In the genomic region with DNA sequence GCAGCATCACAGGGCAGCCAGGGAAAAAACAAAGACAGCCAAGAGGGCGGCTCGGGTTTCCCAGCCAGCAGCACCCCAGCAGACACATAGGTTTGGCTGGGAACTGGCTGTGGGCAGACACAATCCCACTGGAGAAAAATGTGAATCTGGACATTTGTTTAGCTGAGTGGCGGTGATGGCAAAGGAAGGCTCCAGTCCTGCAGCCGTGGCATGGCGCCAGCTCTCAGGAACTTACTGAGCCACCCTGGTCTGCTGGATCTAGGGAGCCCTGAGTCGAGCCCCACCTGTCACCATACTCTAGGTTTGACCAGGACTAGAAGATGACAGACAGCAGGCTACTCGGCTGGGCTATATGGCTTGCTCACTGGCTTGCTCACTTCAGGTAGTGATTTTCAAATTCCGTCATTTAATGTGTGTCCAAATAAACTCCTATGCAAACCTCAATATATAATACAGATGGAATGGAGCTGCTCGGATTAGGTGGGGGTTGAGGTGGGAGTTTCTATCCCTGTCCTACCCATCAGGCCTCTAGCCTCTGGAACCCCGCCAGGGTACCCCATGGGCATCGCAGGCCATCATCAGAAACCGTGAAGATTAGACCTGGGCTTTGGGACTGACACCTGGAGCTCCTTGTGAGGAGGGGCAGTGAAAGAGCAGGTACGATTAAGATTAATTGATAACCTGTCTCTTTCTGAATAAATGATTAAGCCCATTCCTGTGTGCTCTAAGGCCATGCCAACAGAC, we compare ENCODE assay signal across 20 cellular contexts. TPM values are rescaled to one million over a fixed set of nuclear protein-coding genes. Genes with fewer than 3 reads are reported as not detected.
A peak's percentile ranks its signal among the peaks of the same experiment; 100 is the strongest.
DNase-seq lines count a peak whose midpoint lies in the region; ATAC-seq and TF ChIP-seq lines count a peak whose summit lies in the region.
"Had no signal": no experiment of that assay in that cellular context is flagged by ENCODE, and none has a peak within 500 bp of the region (broad histone marks: within the 10 kb centered on the region; RNA-seq: fewer than 3 reads in every experiment).

No MANE protein-coding gene starts in this region.

- no peaks in the 10 kb centered on the region for H3K36me3 Mint-ChIP-seq in endodermal cell (ENCODE audit: low read depth)

- H3K4me2 ChIP-seq in trophoblast cell (ENCODE audit: low read length) = no peak overlapping the region
- H3K4me2 ChIP-seq: BLaER1, smooth muscle cell had no signal

- no peaks in the 10 kb centered on the region for H3K4me1 ChIP-seq in endodermal cell (ENCODE audit: control insufficient read depth, insufficient read depth, low read length)
- H3K4me1 ChIP-seq in trophoblast cell (ENCODE audit: control insufficient read depth in 1 of 2, insufficient read depth in 2 of 2, low read length in 2 of 2) = peaks cover 4 to 10% of the 10 kb centered on the region in 2 experiments
- H3K4me1 ChIP-seq: BLaER1 had no signal

- DNase-seq in NCI-H1417 (lab: John Stamatoyannopoulos, UW) = peak in 2 of 3 experiments; percentile 11 to 25
- no peak for DNase-seq in NCI-H1417 treated with DMSO at 0.1 percent for 48 hours (lab: John Stamatoyannopoulos, UW)
- DNase-seq in NCI-H2029 treated with DMSO at 0.1 percent for 48 hours (lab: John Stamatoyannopoulos, UW) = peak; percentile 62
- DNase-seq in endodermal cell = peak; percentile 35
- peak; percentile 62 for DNase-seq in sciatic nerve (ENCODE audit: low spot score)
- no peak for DNase-seq in stimulated activated naive CD8-positive, alpha-beta T cell treated with anti-CD3 and anti-CD28 coated beads, Interleukin-15, amount 100 ng/mL, for 72 hours
- no peak for DNase-seq in trophoblast cell
- DNase-seq in DMS114 treated with DMSO at 0.1 percent for 48 hours (lab: John Stamatoyannopoulos, UW; ENCODE audit: unreplicated experiment) = no peak
- DNase-seq: activated CD4-positive, alpha-beta T cell treated with anti-CD3 and anti-CD28 coated beads for 1 hour; activated effector memory CD4-positive, alpha-beta T cell treated with anti-CD3 and anti-CD28 coated beads, Interleukin-2, amount 50 U/mL, for 16 hours; amygdala; DMS53; HCEC 1CT; T1000 had no signal

- intact Hi-C loops in sciatic nerve (cut with DNase I) = no loop called here

- no peak overlapping the region for H3K18ac ChIP-seq in trophoblast cell (ENCODE audit: low read length)

- no peak overlapping the region for H3K27ac ChIP-seq in endodermal cell (ENCODE audit: low read depth, low read length)
- no peak overlapping the region for H3K27ac ChIP-seq in trophoblast cell (ENCODE audit: low read depth, low read length)
- H3K27ac ChIP-seq: BLaER1, parathyroid adenoma, tibial nerve had no signal

- H2AFZ ChIP-seq in trophoblast cell (ENCODE audit: insufficient read depth, low read length, poor library complexity) = no peak overlapping the region
- H2AFZ ChIP-seq: parathyroid adenoma had no signal

- no peaks in the 10 kb centered on the region for H3K9me3 Mint-ChIP-seq in endodermal cell
- no peaks in the 10 kb centered on the region for H3K9me3 Mint-ChIP-seq in stimulated activated naive CD8-positive, alpha-beta T cell treated with anti-CD3 and anti-CD28 coated beads, Interleukin-15, amount 100 ng/mL, for 72 hours

- no peak overlapping the region for H2BK5ac ChIP-seq in trophoblast cell (ENCODE audit: low read depth, low read length, poor library complexity)

- no peak overlapping the region for H4K91ac ChIP-seq in trophoblast cell (ENCODE audit: low read depth, low read length)

- no peak overlapping the region for H2BK12ac ChIP-seq in trophoblast cell (ENCODE audit: low read length)

- H3K27ac Mint-ChIP-seq in endodermal cell = no peak overlapping the region
- H3K27ac Mint-ChIP-seq in stimulated activated naive CD8-positive, alpha-beta T cell treated with anti-CD3 and anti-CD28 coated beads, Interleukin-15, amount 100 ng/mL, for 72 hours = no peak overlapping the region

- H3K4ac ChIP-seq in trophoblast cell (ENCODE audit: low read depth, low read length) = no peak overlapping the region

- H4K8ac ChIP-seq in trophoblast cell (ENCODE audit: low read depth, low read length) = no peak overlapping the region

- no peak overlapping the region for H4K12ac ChIP-seq in trophoblast cell (ENCODE audit: low read depth, low read length)

- H3K27me3 ChIP-seq in endodermal cell (ENCODE audit: control insufficient read depth, insufficient read depth, low read length, poor library complexity, severe bottlenecking) (no peaks in the 10 kb centered on the region), trophoblast cell (ENCODE audit: insufficient read depth, low read length) (no peaks in the 10 kb centered on the region)
- H3K27me3 ChIP-seq: BLaER1, left lung, tibial nerve had no signal

- H2AK5ac ChIP-seq in trophoblast cell (ENCODE audit: low read length) = no peak overlapping the region

- H3K9me3 ChIP-seq in endodermal cell (ENCODE audit: control insufficient read depth, low read length) (no peaks in the 10 kb centered on the region), trophoblast cell (ENCODE audit: insufficient read depth, low read depth, low read length) (no peaks in the 10 kb centered on the region)
- H3K9me3 ChIP-seq: BLaER1, left lung, tibial nerve had no signal

- H3K23ac ChIP-seq in trophoblast cell (ENCODE audit: low read length) = no peak overlapping the region

- H3K4me3 ChIP-seq in endodermal cell (ENCODE audit: low read length) (no peak overlapping the region), trophoblast cell (ENCODE audit: low read depth, low read length) (no peak overlapping the region)
- H3K4me3 ChIP-seq: BLaER1, left lung, smooth muscle cell, tibial nerve had no signal

- H3K4me1 Mint-ChIP-seq in endodermal cell = peaks cover 6% of the 10 kb centered on the region
- H3K4me1 Mint-ChIP-seq in stimulated activated naive CD8-positive, alpha-beta T cell treated with anti-CD3 and anti-CD28 coated beads, Interleukin-15, amount 100 ng/mL, for 72 hours = no peaks in the 10 kb centered on the region

- no peaks in the 10 kb centered on the region for H3K79me2 ChIP-seq in trophoblast cell (ENCODE audit: control insufficient read depth, insufficient read depth, low read length, poor library complexity)

- H3K14ac ChIP-seq in trophoblast cell (ENCODE audit: low read length) = no peak overlapping the region

- H2BK120ac ChIP-seq in trophoblast cell (ENCODE audit: insufficient read depth, low read length, poor library complexity) = no peak overlapping the region

- H3K9ac ChIP-seq in endodermal cell (ENCODE audit: extremely low read depth, low read length, poor library complexity, severe bottlenecking) (no peak overlapping the region), trophoblast cell (ENCODE audit: low read length) (no peak overlapping the region)
- H3K9ac ChIP-seq: BLaER1, parathyroid adenoma had no signal

- no peaks in the 10 kb centered on the region for H3K79me1 ChIP-seq in trophoblast cell (ENCODE audit: low read length)

- 90 to 94% methylated on average over 10 to 13 of the region's 13 CpGs for WGBS in endodermal cell (ENCODE audit: insufficient coverage in 1 of 2, insufficient read length in 1 of 2), 2 experiments
- no CpG with 5 or more reads among the region's 13 CpGs for WGBS in trophoblast cell (ENCODE audit: extremely low coverage, insufficient coverage, insufficient read length)

- no peak for ATAC-seq in sciatic nerve
- ATAC-seq in stimulated activated naive CD8-positive, alpha-beta T cell treated with anti-CD3 and anti-CD28 coated beads, Interleukin-15, amount 100 ng/mL, for 72 hours = no peak

- no peak for TF ChIP-seq CTCF in endodermal cell (conservative IDR thresholded peaks at IDR 0.05)

- no peaks in the 10 kb centered on the region for H3K36me3 ChIP-seq in endodermal cell (ENCODE audit: control insufficient read depth, insufficient read depth, low read length)
- no peaks in the 10 kb centered on the region for H3K36me3 ChIP-seq in trophoblast cell (ENCODE audit: control insufficient read depth in 1 of 2, insufficient read depth in 2 of 2, low read length in 2 of 2)
- H3K36me3 ChIP-seq: BLaER1, left lung, tibial nerve had no signal

- peaks cover 9% of the 10 kb centered on the region for H3K27me3 Mint-ChIP-seq in endodermal cell (ENCODE audit: insufficient read depth)
- peaks cover 10% of the 10 kb centered on the region for H3K27me3 Mint-ChIP-seq in stimulated activated naive CD8-positive, alpha-beta T cell treated with anti-CD3 and anti-CD28 coated beads, Interleukin-15, amount 100 ng/mL, for 72 hours

- H3K4me3 Mint-ChIP-seq in endodermal cell = no peak overlapping the region
- H3K4me3 Mint-ChIP-seq in stimulated activated naive CD8-positive, alpha-beta T cell treated with anti-CD3 and anti-CD28 coated beads, Interleukin-15, amount 100 ng/mL, for 72 hours = no peak overlapping the region

RNA-seq across cellular contexts. Expression of a gene that starts 42.6 kb away (rescaled TPM):
- total RNA-seq in endodermal cell = 1 to 10 TPM; 5.1 to 9.9 TPM
- polyA plus RNA-seq in endodermal cell (2013, experiment 1 of 2) = 5.9 TPM
- polyA plus RNA-seq in endodermal cell (2013, experiment 2 of 2) = 6.6 TPM
- total RNA-seq in sciatic nerve = 19.0 TPM
- polyA plus RNA-seq in trophoblast cell (2013) = 1.5 TPM in 2 replicates
- total RNA-seq: OCI-LY7 had no signal

Comparison
In these comparisons a context has a peak if more than half of its experiments do, and no peak if none do; other contexts are left out.
1. DNase-seq: peak in NCI-H1417 (2 of 3), NCI-H2029 treated with DMSO at 0.1 percent for 48 hours (single experiment), endodermal cell (single experiment) and sciatic nerve (single experiment); none in NCI-H1417 treated with DMSO at 0.1 percent for 48 hours (single experiment), stimulated activated naive CD8-positive, alpha-beta T cell treated with anti-CD3 and anti-CD28 coated beads, Interleukin-15, amount 100 ng/mL, for 72 hours (0 of 2), trophoblast cell (0 of 2) and DMS114 treated with DMSO at 0.1 percent for 48 hours (single experiment).